In genomic region chr5:156004754-156005153, GRCh38 we compare ENCODE assay signal across 3 cellular contexts.
TF ChIP-seq lines count a peak whose summit lies in the region.

No MANE protein-coding gene starts in this region.

TF ChIP-seq in GM23338, 12 proteins besides CTCF, POLR2A, EP300 and RAD21 (continued from another document):
- TF ChIP-seq NANOG (IDR thresholded peaks at IDR 0.05; ENCODE audit: borderline replicate concordance) (no peak), REST (IDR thresholded peaks at IDR 0.05; ENCODE audit: unreplicated experiment) (no peak), ETS1 (IDR thresholded peaks at IDR 0.05) (no peak), CREB1 (CRISPR knock-in tag; IDR thresholded peaks at IDR 0.05; ENCODE audit: low read depth) (no peak)

TF ChIP-seq in H1, 55 proteins besides CTCF, POLR2A, EP300 and RAD21:
- no peak for TF ChIP-seq SP4 (IDR thresholded peaks at IDR 0.05; ENCODE audit: low read length)
- TF ChIP-seq JUN (IDR thresholded peaks at IDR 0.05; ENCODE audit: low read depth, low read length): no peak
- TF ChIP-seq PHF8 (conservative IDR thresholded peaks at IDR 0.05; ENCODE audit: low read depth, low read length): no peak
- TF ChIP-seq GABPA (IDR thresholded peaks at IDR 0.05; ENCODE audit: borderline replicate concordance, insufficient read depth, low read length): no peak
- TF ChIP-seq NRF1 (IDR thresholded peaks at IDR 0.05; ENCODE audit: low read depth, low read length): no peak
- TF ChIP-seq BRCA1 (IDR thresholded peaks at IDR 0.05; ENCODE audit: low read depth, low read length): no peak
- TF ChIP-seq CHD2 (IDR thresholded peaks at IDR 0.05; ENCODE audit: low read length): no peak
- TF ChIP-seq ATF2 (IDR thresholded peaks at IDR 0.05; ENCODE audit: low read length): no peak
- no peak for TF ChIP-seq MAX (IDR thresholded peaks at IDR 0.05)
- TF ChIP-seq BCL11A (IDR thresholded peaks at IDR 0.05; ENCODE audit: low read depth in 2 of 2, low read length in 2 of 2): no peak
- no peak for TF ChIP-seq HDAC2 (IDR thresholded peaks at IDR 0.05; ENCODE audit: borderline replicate concordance in 1 of 2, low read depth in 2 of 2, low read length in 2 of 2)
TF ChIP-seq in H1: peak in this region for 0.

TF ChIP-seq in WTC11, 78 proteins besides CTCF, POLR2A, EP300 and RAD21:
- TF ChIP-seq ATF2 (CRISPR knock-in tag; IDR thresholded peaks at IDR 0.05; ENCODE audit: borderline replicate concordance, low read depth): no peak
- TF ChIP-seq TEAD4 (CRISPR knock-in tag; IDR thresholded peaks at IDR 0.05): no peak
- no peak for TF ChIP-seq JUN (CRISPR knock-in tag; IDR thresholded peaks at IDR 0.05)
- no peak for TF ChIP-seq MLX (CRISPR knock-in tag; IDR thresholded peaks at IDR 0.05)
- TF ChIP-seq ZMAT4 (CRISPR knock-in tag; IDR thresholded peaks at IDR 0.05): no peak
- TF ChIP-seq FOXJ3 (CRISPR knock-in tag; IDR thresholded peaks at IDR 0.05; ENCODE audit: borderline replicate concordance): no peak
- no peak for TF ChIP-seq CBFB (CRISPR knock-in tag; IDR thresholded peaks at IDR 0.05; ENCODE audit: low read depth)
- TF ChIP-seq ZNF121 (CRISPR knock-in tag; IDR thresholded peaks at IDR 0.05): no peak
- TF ChIP-seq CDX4 (CRISPR knock-in tag; IDR thresholded peaks at IDR 0.05; ENCODE audit: borderline replicate concordance): no peak
- no peak for TF ChIP-seq E2F1 (CRISPR knock-in tag; IDR thresholded peaks at IDR 0.05)
- no peak for TF ChIP-seq SP1 (CRISPR knock-in tag; conservative IDR thresholded peaks at IDR 0.05)
- TF ChIP-seq USF1 (CRISPR knock-in tag; IDR thresholded peaks at IDR 0.05): no peak
- TF ChIP-seq NR1H2 (CRISPR knock-in tag; IDR thresholded peaks at IDR 0.05): no peak
- no peak for TF ChIP-seq AR (CRISPR knock-in tag; IDR thresholded peaks at IDR 0.05)
- TF ChIP-seq ZNF281 (CRISPR knock-in tag; IDR thresholded peaks at IDR 0.05): no peak
- no peak for TF ChIP-seq NFE2L1 (CRISPR knock-in tag; IDR thresholded peaks at IDR 0.05)
- TF ChIP-seq ZSCAN18 (CRISPR knock-in tag; IDR thresholded peaks at IDR 0.05): no peak
- no peak for TF ChIP-seq HMGA2 (CRISPR knock-in tag; IDR thresholded peaks at IDR 0.05)
- no peak for TF ChIP-seq HMGXB4 (CRISPR knock-in tag; IDR thresholded peaks at IDR 0.05)
